Comparison of ENCODE assay signal across 13 cellular contexts in genomic region chr2:174914894-174915760, GRCh38.
DNase-seq lines count a peak whose midpoint lies in the region; ATAC-seq and TF ChIP-seq lines count a peak whose summit lies in the region.
"Had no signal": no experiment of that assay in that cellular context is flagged by ENCODE, and none has a peak within 500 bp of the region (broad histone marks: within the 10 kb centered on the region; RNA-seq: fewer than 3 reads in every experiment).

No MANE protein-coding gene starts in this region.

- no peaks in the 10 kb centered on the region for H3K79me1 ChIP-seq in IMR-90 (ENCODE audit: low read depth in 1 of 2, low read length in 2 of 2)

- H3K27ac Mint-ChIP-seq in activated T-helper 17 cell treated with anti-CD3 and anti-CD28 coated beads, Interleukin-2, amount 50 U/mL, for 72 hours = no peak overlapping the region
- H3K27ac Mint-ChIP-seq: activated naive CD8-positive, alpha-beta T cell treated with anti-CD3 and anti-CD28 coated beads, Interleukin-2, amount 50 U/mL, for 24 hours; endodermal cell had no signal

- H3K36me3 ChIP-seq in IMR-90 (ENCODE audit: control insufficient read depth, insufficient read depth, low read length) = 0 out of 2 replicates have a peak, but pooled peaks cover 1% of the 10 kb centered on the region

- no peak overlapping the region for H3K4me2 ChIP-seq in IMR-90 (ENCODE audit: low read depth, low read length)

- H3K4ac ChIP-seq in IMR-90 (ENCODE audit: low read depth, low read length) = peak overlapping the region; percentile 60; the same call in 1 of the 2 replicates

- H4K8ac ChIP-seq in IMR-90 (ENCODE audit: low read depth in 2 of 2, low read length in 2 of 2) = no peak overlapping the region

- H3K27ac ChIP-seq in IMR-90 (ENCODE audit: insufficient read depth, low read length) (no peak overlapping the region), cingulate gyrus (ENCODE audit: low read depth, low read length) (peak overlapping the region; percentile 55)

- H3K4me3 Mint-ChIP-seq in activated T-helper 17 cell treated with anti-CD3 and anti-CD28 coated beads, Interleukin-2, amount 50 U/mL, for 72 hours = no peak overlapping the region
- H3K4me3 Mint-ChIP-seq: activated naive CD8-positive, alpha-beta T cell treated with anti-CD3 and anti-CD28 coated beads, Interleukin-2, amount 50 U/mL, for 24 hours; endodermal cell had no signal

- H3K23ac ChIP-seq in IMR-90 (ENCODE audit: low read depth, low read length) = no peak overlapping the region

- CTCF ChIA-PET in IMR-90 (lab: Yijun Ruan, JAX) = interaction anchor here (1.0 kb wide), 1 partner anchor 166 kb away, joined by 4 read pairs; no protein-coding TSS in a partner anchor

- no peak overlapping the region for H2AFZ ChIP-seq in IMR-90 (replicated peaks; ENCODE audit: low read length, poor library complexity)

- intact Hi-C loops in IMR-90 (cut with micrococcal nuclease) = no loop called here
- intact Hi-C loops in posterior vena cava (cut with DNase I) = loop anchor here in 1 of 2 donors (5.0 kb wide), 1 partner anchor 453 kb away; no protein-coding TSS in a partner anchor

- H2BK5ac ChIP-seq in IMR-90 (ENCODE audit: low read depth, low read length, poor library complexity, severe bottlenecking) = no peak overlapping the region

- no peak overlapping the region for H4K5ac ChIP-seq in IMR-90 (ENCODE audit: low read depth, low read length)

- TF ChIP-seq POLR2A in IMR-90 (IDR thresholded peaks at IDR 0.05; ENCODE audit: low read depth, low read length) = no peak

- peak overlapping the region; percentile 41; the same call in 1 of the 2 replicates for H2BK120ac ChIP-seq in IMR-90 (ENCODE audit: low read depth, low read length)

- no peak for ATAC-seq in IMR-90 (ENCODE audit: low read depth)
- ATAC-seq in activated T-helper 17 cell treated with anti-CD3 and anti-CD28 coated beads, Interleukin-2, amount 50 U/mL, for 72 hours (replicated peaks) = no peak
- ATAC-seq in GM19023 (IDR thresholded peaks at IDR 0.05; ENCODE audit: unreplicated experiment) = no peak
- ATAC-seq: activated naive CD8-positive, alpha-beta T cell treated with anti-CD3 and anti-CD28 coated beads, Interleukin-2, amount 50 U/mL, for 24 hours had no signal

- BruUV-seq in IMR-90 (replicated peaks; lab: Mats Ljungman, UMichigan) = no TSS peak

- H3K9ac ChIP-seq in IMR-90 (ENCODE audit: low read depth, low read length) = no peak overlapping the region

- peak overlapping the region; percentile 29 for H2AK9ac ChIP-seq in IMR-90 (replicated peaks; ENCODE audit: low read depth, low read length, poor library complexity)

- H3K9me3 ChIP-seq in IMR-90 (ENCODE audit: control insufficient read depth, insufficient read depth, low read length) = no peaks in the 10 kb centered on the region

- H3K9me1 ChIP-seq in IMR-90 (ENCODE audit: insufficient read depth, low read length) = peaks cover 2% of the 10 kb centered on the region; the same call in 1 of the 2 replicates

- no peak overlapping the region; the same call in 1 of the 2 replicates for H3K18ac ChIP-seq in IMR-90 (ENCODE audit: low read depth, low read length)

- dilution Hi-C loops in IMR-90 (cut with HindIII; ENCODE audit: low sequenced_read_pairs, unreplicated experiment) = no loop called here

- H3K27me3 Mint-ChIP-seq in activated T-helper 17 cell treated with anti-CD3 and anti-CD28 coated beads, Interleukin-2, amount 50 U/mL, for 72 hours = no peaks in the 10 kb centered on the region
- H3K27me3 Mint-ChIP-seq: activated naive CD8-positive, alpha-beta T cell treated with anti-CD3 and anti-CD28 coated beads, Interleukin-2, amount 50 U/mL, for 24 hours had no signal

- H3K4me1 ChIP-seq in IMR-90 (ENCODE audit: control insufficient read depth, insufficient read depth, low read length) = peaks cover under 1% of the 10 kb centered on the region; the same call in 1 of the 2 replicates

- no peak overlapping the region for H4K91ac ChIP-seq in IMR-90 (ENCODE audit: insufficient read depth, low read depth, low read length)

- no peaks in the 10 kb centered on the region for H3K9me3 Mint-ChIP-seq in activated T-helper 17 cell treated with anti-CD3 and anti-CD28 coated beads, Interleukin-2, amount 50 U/mL, for 72 hours
- H3K9me3 Mint-ChIP-seq: activated naive CD8-positive, alpha-beta T cell treated with anti-CD3 and anti-CD28 coated beads, Interleukin-2, amount 50 U/mL, for 24 hours; endodermal cell had no signal

- H3K14ac ChIP-seq in IMR-90 (replicated peaks; ENCODE audit: low read depth, low read length) = no peak overlapping the region

- no peaks in the 10 kb centered on the region for H3K27me3 ChIP-seq in IMR-90 (ENCODE audit: control insufficient read depth, insufficient read depth, low read length)

- no peaks in the 10 kb centered on the region for H3K4me1 Mint-ChIP-seq in activated T-helper 17 cell treated with anti-CD3 and anti-CD28 coated beads, Interleukin-2, amount 50 U/mL, for 72 hours
- H3K4me1 Mint-ChIP-seq: activated naive CD8-positive, alpha-beta T cell treated with anti-CD3 and anti-CD28 coated beads, Interleukin-2, amount 50 U/mL, for 24 hours had no signal

- H3K4me3 ChIP-seq in IMR-90 (ENCODE audit: insufficient read depth, low read depth, low read length) = no peak overlapping the region

- in situ Hi-C loops in IMR-90 (cut with MboI; ENCODE audit: low sequenced_read_pairs) = no loop called here

- H2BK15ac ChIP-seq in IMR-90 (ENCODE audit: low read depth, low read length) = 0 out of 3 replicates have a peak overlapping the region, but pooled peaks have one; percentile 14

- H2BK20ac ChIP-seq in IMR-90 (ENCODE audit: low read depth, low read length) = 0 out of 2 replicates have a peak overlapping the region, but pooled peaks have one; percentile 5

- DNase-seq in IMR-90 (no peak), NCI-H446 (lab: John Stamatoyannopoulos, UW) (peak; percentile 64 to 82), posterior vena cava (ENCODE audit: low spot score) (peak; percentile 62), COLO668 (lab: John Stamatoyannopoulos, UW; ENCODE audit: unreplicated experiment) (no peak)
- DNase-seq: activated naive CD8-positive, alpha-beta T cell treated with anti-CD3 and anti-CD28 coated beads, Interleukin-2, amount 50 U/mL, for 24 hours; endodermal cell; HCEC 1CT; hippocampal formation; Kasumi-1; mesendoderm had no signal

- no peak for TF ChIP-seq RAD21 in IMR-90 (IDR thresholded peaks at IDR 0.05; ENCODE audit: low read length)

- POLR2A ChIA-PET in IMR-90 (lab: Charles Lee; ENCODE audit: unreplicated experiment) = no interaction called here

- H3K56ac ChIP-seq in IMR-90 (ENCODE audit: extremely low read depth, insufficient read depth, low read length) = no peak overlapping the region

- H4K20me1 ChIP-seq in IMR-90 (ENCODE audit: insufficient read depth, low read length) = no peaks in the 10 kb centered on the region

- TF ChIP-seq CTCF in IMR-90 (conservative IDR thresholded peaks at IDR 0.05; ENCODE audit: low read depth, low read length) = no peak

- 93% methylated on average over 3 of the region's 7 CpGs; no CpG with 5 or more reads in 1 of the 2 experiments for WGBS in IMR-90 (ENCODE audit: extremely low coverage in 2 of 2, insufficient read length in 1 of 2), 2 experiments

- H3K36me3 Mint-ChIP-seq in activated T-helper 17 cell treated with anti-CD3 and anti-CD28 coated beads, Interleukin-2, amount 50 U/mL, for 72 hours (ENCODE audit: low read depth) = no peaks in the 10 kb centered on the region

- no peak overlapping the region for H2AK5ac ChIP-seq in IMR-90 (ENCODE audit: low read depth, low read length)

TF ChIP-seq in IMR-90, 13 proteins besides CTCF, POLR2A, EP300 and RAD21:
- peak; percentile 52; the same call in 1 of the 2 replicates for TF ChIP-seq CEBPB (IDR thresholded peaks at IDR 0.05; ENCODE audit: low read depth, low read length)
- no peak for TF ChIP-seq ELK1 (IDR thresholded peaks at IDR 0.05; ENCODE audit: borderline replicate concordance, low read depth, low read length)

Comparison
In these comparisons a context has a peak if more than half of its experiments do, and no peak if none do; other contexts are left out.
1. DNase-seq: peak in NCI-H446 (2 of 2) and posterior vena cava (single experiment); none in IMR-90 (single experiment) and COLO668 (single experiment).